In genomic region chr19:14606627-14607026, GRCh38 we compare ENCODE assay signal across 29 cellular contexts. TPM values are rescaled to one million over a fixed set of nuclear protein-coding genes. Genes with fewer than 3 reads are reported as not detected.
"Had no signal": no experiment of that assay in that cellular context is flagged by ENCODE, and none has a peak within 500 bp of the region (broad histone marks: within the 10 kb centered on the region; RNA-seq: fewer than 3 reads in every experiment).

No MANE protein-coding gene starts in this region.

- H3K4me3 ChIP-seq: dorsolateral prefrontal cortex, gastroesophageal sphincter, heart left ventricle, hepatocyte, left lung, mucosa of descending colon, neural progenitor cell, right atrium auricular region, sigmoid colon, suprapubic skin, transverse colon, upper lobe of right lung, uterus had no signal

- H3K9me3 Mint-ChIP-seq: neural progenitor cell; stimulated activated effector memory CD8-positive, alpha-beta T cell treated with anti-CD3 and anti-CD28 coated beads, Interleukin-12 subunit alpha, Interleukin-12 subunit beta, amount 100 ng/mL, for 72 hours had no signal

- H2AFZ ChIP-seq: hepatocyte, neural progenitor cell, parathyroid adenoma had no signal

- H3K36me3 Mint-ChIP-seq: naive thymus-derived CD4-positive, alpha-beta T cell; neural progenitor cell had no signal

- H3K36me3 ChIP-seq: gastroesophageal sphincter, heart left ventricle, left lung, neural progenitor cell, right atrium auricular region, sigmoid colon, suprapubic skin, transverse colon, upper lobe of right lung, uterus had no signal

- H3K27me3 ChIP-seq: foreskin keratinocyte, hepatocyte, left lung, neural progenitor cell, right atrium auricular region, sigmoid colon, suprapubic skin, transverse colon, upper lobe of right lung, uterus had no signal

- H3K79me2 ChIP-seq: hepatocyte, parathyroid adenoma had no signal

- H3K4me1 Mint-ChIP-seq: mesothelial cell of epicardium, nephron, neural progenitor cell had no signal

- H3K4me2 ChIP-seq: hepatocyte, neural progenitor cell had no signal

- H3K9me3 ChIP-seq: mucosa of descending colon, right atrium auricular region, sigmoid colon, suprapubic skin, transverse colon, upper lobe of right lung, uterus had no signal

- H3K27ac Mint-ChIP-seq: mesothelial cell of epicardium; naive thymus-derived CD4-positive, alpha-beta T cell; nephron; neural progenitor cell; progenitor cell of endocrine pancreas; stimulated activated effector memory CD8-positive, alpha-beta T cell treated with anti-CD3 and anti-CD28 coated beads, Interleukin-12 subunit alpha, Interleukin-12 subunit beta, amount 100 ng/mL, for 72 hours; stimulated activated naive CD8-positive, alpha-beta T cell treated with anti-CD3 and anti-CD28 coated beads, Interleukin-15, amount 100 ng/mL, for 72 hours had no signal

- H3K27ac ChIP-seq: dorsolateral prefrontal cortex, foreskin keratinocyte, gastroesophageal sphincter, heart left ventricle, hepatocyte, left lung, neural progenitor cell, parathyroid adenoma, right atrium auricular region, sigmoid colon, suprapubic skin, transverse colon, upper lobe of right lung, uterus had no signal

- H3K4me1 ChIP-seq: foreskin keratinocyte, gastroesophageal sphincter, heart left ventricle, neural progenitor cell, parathyroid adenoma, right atrium auricular region, sigmoid colon, suprapubic skin, transverse colon, upper lobe of right lung, uterus had no signal

- ATAC-seq: esophagus mucosa; foreskin keratinocyte; gastroesophageal sphincter; heart left ventricle; left cardiac atrium; left lung; mucosa of descending colon; naive thymus-derived CD4-positive, alpha-beta T cell; stimulated activated effector memory CD8-positive, alpha-beta T cell treated with anti-CD3 and anti-CD28 coated beads, Interleukin-12 subunit alpha, Interleukin-12 subunit beta, amount 100 ng/mL, for 72 hours; stimulated activated naive CD8-positive, alpha-beta T cell treated with anti-CD3 and anti-CD28 coated beads, Interleukin-15, amount 100 ng/mL, for 72 hours; upper lobe of right lung had no signal

- DNase-seq: dorsolateral prefrontal cortex; effector CD4-positive, alpha-beta T cell; foreskin keratinocyte; heart left ventricle; left cardiac atrium; left lung; mesenchymal stem cell; mucosa of descending colon; naive thymus-derived CD4-positive, alpha-beta T cell; sigmoid colon; stimulated activated CD4-positive, alpha-beta T cell treated with anti-CD3 and anti-CD28 coated beads, Interleukin-2, amount 100 ng/mL, for 24 hours; stimulated activated CD4-positive, alpha-beta T cell treated with anti-CD3 and anti-CD28 coated beads, Interleukin-4, amount 100 ng/mL, for 24 hours; stimulated activated naive CD8-positive, alpha-beta T cell treated with anti-CD3 and anti-CD28 coated beads, Interleukin-15, amount 100 ng/mL, for 72 hours; transverse colon; upper lobe of right lung; uterus had no signal

- H3K27me3 Mint-ChIP-seq: progenitor cell of endocrine pancreas; stimulated activated naive CD8-positive, alpha-beta T cell treated with anti-CD3 and anti-CD28 coated beads, Interleukin-15, amount 100 ng/mL, for 72 hours had no signal

- FAIRE-seq: colon had no signal

- H3K4me3 Mint-ChIP-seq: mesothelial cell of epicardium; naive thymus-derived CD4-positive, alpha-beta T cell; nephron; neural progenitor cell; stimulated activated effector memory CD8-positive, alpha-beta T cell treated with anti-CD3 and anti-CD28 coated beads, Interleukin-12 subunit alpha, Interleukin-12 subunit beta, amount 100 ng/mL, for 72 hours; stimulated activated naive CD8-positive, alpha-beta T cell treated with anti-CD3 and anti-CD28 coated beads, Interleukin-15, amount 100 ng/mL, for 72 hours had no signal

RNA-seq across cellular contexts. Expression of gene CLEC17A, which starts 23.7 kb away (rescaled TPM):
- total RNA-seq: foreskin keratinocyte, gastroesophageal sphincter, hepatocyte, left cardiac atrium, lung microvascular endothelial cell, mesothelial cell of epicardium, progenitor cell of endocrine pancreas, right atrium auricular region, sigmoid colon, suprapubic skin, upper lobe of right lung had no signal
- polyA plus RNA-seq: foreskin keratinocyte, heart left ventricle, hepatocyte had no signal
